1 cellular context compared by ENCODE assay signal in the genomic region with DNA sequence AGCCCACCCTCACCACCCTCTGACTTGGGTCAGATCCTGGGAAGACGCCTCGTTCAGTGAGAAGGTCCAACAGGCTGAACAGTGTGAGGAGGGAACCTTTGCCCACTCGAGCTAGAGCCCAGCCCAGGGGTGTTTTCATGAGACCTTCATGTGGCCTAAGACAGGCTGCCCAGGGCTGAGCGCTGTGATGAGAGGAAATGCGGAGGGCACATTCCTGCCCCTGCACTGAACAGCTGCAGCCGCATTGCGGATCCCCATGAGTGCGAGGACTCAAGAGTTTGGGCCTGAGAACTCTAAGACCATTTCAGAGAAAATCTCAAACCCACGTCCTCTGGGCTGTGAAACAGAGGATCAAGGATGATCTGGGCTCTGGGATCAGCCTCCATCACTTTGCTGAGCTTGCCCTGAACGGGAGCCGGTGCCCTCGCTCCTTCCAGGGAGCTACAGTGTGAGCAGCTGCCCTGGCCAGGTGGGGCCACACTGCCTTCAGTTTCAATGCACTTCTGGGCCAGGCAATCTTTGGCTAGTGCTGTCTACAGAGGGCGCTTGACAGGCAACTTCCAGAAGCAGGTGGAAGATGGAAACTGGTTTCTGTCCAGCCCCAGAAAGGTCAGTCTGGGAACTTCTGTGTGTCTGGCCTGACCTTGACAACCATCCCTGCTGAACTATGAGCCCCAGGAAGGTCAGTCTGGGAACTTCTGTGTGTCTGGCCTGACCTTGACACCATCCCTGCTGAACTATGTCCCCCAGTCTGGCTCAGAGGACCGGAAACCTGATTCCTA.
A peak's percentile ranks its signal among the peaks of the same experiment; 100 is the strongest.
TF ChIP-seq lines count a peak whose summit lies in the region.

No MANE protein-coding gene starts in this region.

TF ChIP-seq in HepG2, 621 proteins besides CTCF, POLR2A, EP300 and RAD21 (continued from another document and continues in another):
- TF ChIP-seq, protein P1, sequence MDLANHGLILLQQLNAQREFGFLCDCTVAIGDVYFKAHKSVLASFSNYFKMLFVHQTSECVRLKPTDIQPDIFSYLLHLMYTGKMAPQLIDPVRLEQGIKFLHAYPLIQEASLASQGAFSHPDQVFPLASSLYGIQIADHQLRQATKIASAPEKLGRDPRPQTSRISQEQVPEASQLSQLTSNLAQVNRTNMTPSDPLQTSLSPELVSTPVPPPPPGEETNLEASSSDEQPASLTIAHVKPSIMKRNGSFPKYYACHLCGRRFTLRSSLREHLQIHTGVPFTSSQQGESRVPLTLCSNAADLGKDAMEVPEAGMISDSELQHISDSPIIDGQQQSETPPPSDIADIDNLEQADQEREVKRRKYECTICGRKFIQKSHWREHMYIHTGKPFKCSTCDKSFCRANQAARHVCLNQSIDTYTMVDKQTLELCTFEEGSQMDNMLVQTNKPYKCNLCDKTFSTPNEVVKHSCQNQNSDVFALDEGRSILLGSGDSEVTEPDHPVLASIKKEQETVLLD (CRISPR knock-in tag; IDR thresholded peaks at IDR 0.05; ENCODE audit: low read depth): no peak
- TF ChIP-seq, protein P2, sequence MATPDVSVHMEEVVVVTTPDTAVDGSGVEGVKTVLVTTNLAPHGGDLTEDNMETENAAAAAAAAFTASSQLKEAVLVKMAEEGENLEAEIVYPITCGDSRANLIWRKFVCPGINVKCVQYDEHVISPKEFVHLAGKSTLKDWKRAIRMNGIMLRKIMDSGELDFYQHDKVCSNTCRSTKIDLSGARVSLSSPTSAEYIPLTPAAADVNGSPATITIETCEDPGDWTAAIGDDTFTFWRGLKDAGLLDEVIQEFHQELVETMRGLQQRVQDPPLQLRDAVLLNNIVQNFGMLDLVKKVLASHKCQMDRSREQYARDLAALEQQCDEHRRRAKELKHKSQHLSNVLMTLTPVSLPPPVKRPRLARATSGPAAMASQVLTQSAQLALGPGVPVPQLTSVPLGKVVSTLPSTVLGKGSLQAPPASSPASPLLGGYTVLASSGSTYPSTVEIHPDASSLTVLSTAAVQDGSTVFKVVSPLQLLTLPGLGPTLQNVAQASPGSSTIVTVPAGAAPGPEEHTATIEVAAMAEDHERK (CRISPR knock-in tag; IDR thresholded peaks at IDR 0.05; ENCODE audit: low read depth): no peak
- TF ChIP-seq, protein P3, sequence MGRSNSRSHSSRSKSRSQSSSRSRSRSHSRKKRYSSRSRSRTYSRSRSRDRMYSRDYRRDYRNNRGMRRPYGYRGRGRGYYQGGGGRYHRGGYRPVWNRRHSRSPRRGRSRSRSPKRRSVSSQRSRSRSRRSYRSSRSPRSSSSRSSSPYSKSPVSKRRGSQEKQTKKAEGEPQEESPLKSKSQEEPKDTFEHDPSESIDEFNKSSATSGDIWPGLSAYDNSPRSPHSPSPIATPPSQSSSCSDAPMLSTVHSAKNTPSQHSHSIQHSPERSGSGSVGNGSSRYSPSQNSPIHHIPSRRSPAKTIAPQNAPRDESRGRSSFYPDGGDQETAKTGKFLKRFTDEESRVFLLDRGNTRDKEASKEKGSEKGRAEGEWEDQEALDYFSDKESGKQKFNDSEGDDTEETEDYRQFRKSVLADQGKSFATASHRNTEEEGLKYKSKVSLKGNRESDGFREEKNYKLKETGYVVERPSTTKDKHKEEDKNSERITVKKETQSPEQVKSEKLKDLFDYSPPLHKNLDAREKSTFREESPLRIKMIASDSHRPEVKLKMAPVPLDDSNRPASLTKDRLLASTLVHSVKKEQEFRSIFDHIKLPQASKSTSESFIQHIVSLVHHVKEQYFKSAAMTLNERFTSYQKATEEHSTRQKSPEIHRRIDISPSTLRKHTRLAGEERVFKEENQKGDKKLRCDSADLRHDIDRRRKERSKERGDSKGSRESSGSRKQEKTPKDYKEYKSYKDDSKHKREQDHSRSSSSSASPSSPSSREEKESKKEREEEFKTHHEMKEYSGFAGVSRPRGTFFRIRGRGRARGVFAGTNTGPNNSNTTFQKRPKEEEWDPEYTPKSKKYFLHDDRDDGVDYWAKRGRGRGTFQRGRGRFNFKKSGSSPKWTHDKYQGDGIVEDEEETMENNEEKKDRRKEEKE (IDR thresholded peaks at IDR 0.05): no peak
- TF ChIP-seq ELF3 (CRISPR knock-in tag; IDR thresholded peaks at IDR 0.05) (peak; percentile 76), NAIF1 (CRISPR knock-in tag; IDR thresholded peaks at IDR 0.05; ENCODE audit: borderline replicate concordance) (no peak), ZC3H4 (CRISPR knock-in tag; IDR thresholded peaks at IDR 0.05; ENCODE audit: borderline replicate concordance) (no peak), HOXA3 (CRISPR knock-in tag; IDR thresholded peaks at IDR 0.05) (peak; percentile 72), ZNF337 (CRISPR knock-in tag; IDR thresholded peaks at IDR 0.05; ENCODE audit: borderline replicate concordance, low read depth) (no peak), PAX8 (CRISPR knock-in tag; IDR thresholded peaks at IDR 0.05; ENCODE audit: borderline replicate concordance) (no peak), MBNL3 (CRISPR knock-in tag; conservative IDR thresholded peaks at IDR 0.05) (no peak), KDM3A (CRISPR knock-in tag; IDR thresholded peaks at IDR 0.05; ENCODE audit: low read depth) (no peak), ARNTL (CRISPR knock-in tag; IDR thresholded peaks at IDR 0.05) (peak; percentile 64; the same call in 1 of the 2 replicates), REXO4 (CRISPR knock-in tag; IDR thresholded peaks at IDR 0.05; ENCODE audit: borderline replicate concordance) (no peak), CAMTA2 (CRISPR knock-in tag; IDR thresholded peaks at IDR 0.05; ENCODE audit: borderline replicate concordance) (0 out of 2 replicates have a peak, but pooled peaks have one; percentile 26), TOPORS (CRISPR knock-in tag; IDR thresholded peaks at IDR 0.05) (peak; percentile 77; the same call in 1 of the 2 replicates), CCAR2 (optimal IDR thresholded peaks at IDR 0.05; ENCODE audit: low read depth, low read length) (no peak), ZBTB20 (CRISPR knock-in tag; IDR thresholded peaks at IDR 0.05; ENCODE audit: borderline replicate concordance, low read depth) (peak; percentile 64; the same call in 1 of the 2 replicates), PAWR (CRISPR knock-in tag; IDR thresholded peaks at IDR 0.05; ENCODE audit: borderline replicate concordance) (no peak), PHF21A (CRISPR knock-in tag; IDR thresholded peaks at IDR 0.05) (peak; percentile 56; the same call in 1 of the 2 replicates)
- TF ChIP-seq, protein P4, sequence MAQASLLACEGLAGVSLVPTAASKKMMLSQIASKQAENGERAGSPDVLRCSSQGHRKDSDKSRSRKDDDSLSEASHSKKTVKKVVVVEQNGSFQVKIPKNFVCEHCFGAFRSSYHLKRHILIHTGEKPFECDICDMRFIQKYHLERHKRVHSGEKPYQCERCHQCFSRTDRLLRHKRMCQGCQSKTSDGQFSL (CRISPR knock-in tag; IDR thresholded peaks at IDR 0.05): no peak
- TF ChIP-seq, protein P5, sequence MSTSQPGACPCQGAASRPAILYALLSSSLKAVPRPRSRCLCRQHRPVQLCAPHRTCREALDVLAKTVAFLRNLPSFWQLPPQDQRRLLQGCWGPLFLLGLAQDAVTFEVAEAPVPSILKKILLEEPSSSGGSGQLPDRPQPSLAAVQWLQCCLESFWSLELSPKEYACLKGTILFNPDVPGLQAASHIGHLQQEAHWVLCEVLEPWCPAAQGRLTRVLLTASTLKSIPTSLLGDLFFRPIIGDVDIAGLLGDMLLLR (CRISPR knock-in tag; IDR thresholded peaks at IDR 0.05): peak; percentile 25; the same call in 1 of the 2 replicates
- TF ChIP-seq, protein P6, sequence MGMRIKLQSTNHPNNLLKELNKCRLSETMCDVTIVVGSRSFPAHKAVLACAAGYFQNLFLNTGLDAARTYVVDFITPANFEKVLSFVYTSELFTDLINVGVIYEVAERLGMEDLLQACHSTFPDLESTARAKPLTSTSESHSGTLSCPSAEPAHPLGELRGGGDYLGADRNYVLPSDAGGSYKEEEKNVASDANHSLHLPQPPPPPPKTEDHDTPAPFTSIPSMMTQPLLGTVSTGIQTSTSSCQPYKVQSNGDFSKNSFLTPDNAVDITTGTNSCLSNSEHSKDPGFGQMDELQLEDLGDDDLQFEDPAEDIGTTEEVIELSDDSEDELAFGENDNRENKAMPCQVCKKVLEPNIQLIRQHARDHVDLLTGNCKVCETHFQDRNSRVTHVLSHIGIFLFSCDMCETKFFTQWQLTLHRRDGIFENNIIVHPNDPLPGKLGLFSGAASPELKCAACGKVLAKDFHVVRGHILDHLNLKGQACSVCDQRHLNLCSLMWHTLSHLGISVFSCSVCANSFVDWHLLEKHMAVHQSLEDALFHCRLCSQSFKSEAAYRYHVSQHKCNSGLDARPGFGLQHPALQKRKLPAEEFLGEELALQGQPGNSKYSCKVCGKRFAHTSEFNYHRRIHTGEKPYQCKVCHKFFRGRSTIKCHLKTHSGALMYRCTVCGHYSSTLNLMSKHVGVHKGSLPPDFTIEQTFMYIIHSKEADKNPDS (CRISPR knock-in tag; IDR thresholded peaks at IDR 0.05): 0 out of 2 replicates have a peak, but pooled peaks have one; percentile 36
- TF ChIP-seq, protein P7, sequence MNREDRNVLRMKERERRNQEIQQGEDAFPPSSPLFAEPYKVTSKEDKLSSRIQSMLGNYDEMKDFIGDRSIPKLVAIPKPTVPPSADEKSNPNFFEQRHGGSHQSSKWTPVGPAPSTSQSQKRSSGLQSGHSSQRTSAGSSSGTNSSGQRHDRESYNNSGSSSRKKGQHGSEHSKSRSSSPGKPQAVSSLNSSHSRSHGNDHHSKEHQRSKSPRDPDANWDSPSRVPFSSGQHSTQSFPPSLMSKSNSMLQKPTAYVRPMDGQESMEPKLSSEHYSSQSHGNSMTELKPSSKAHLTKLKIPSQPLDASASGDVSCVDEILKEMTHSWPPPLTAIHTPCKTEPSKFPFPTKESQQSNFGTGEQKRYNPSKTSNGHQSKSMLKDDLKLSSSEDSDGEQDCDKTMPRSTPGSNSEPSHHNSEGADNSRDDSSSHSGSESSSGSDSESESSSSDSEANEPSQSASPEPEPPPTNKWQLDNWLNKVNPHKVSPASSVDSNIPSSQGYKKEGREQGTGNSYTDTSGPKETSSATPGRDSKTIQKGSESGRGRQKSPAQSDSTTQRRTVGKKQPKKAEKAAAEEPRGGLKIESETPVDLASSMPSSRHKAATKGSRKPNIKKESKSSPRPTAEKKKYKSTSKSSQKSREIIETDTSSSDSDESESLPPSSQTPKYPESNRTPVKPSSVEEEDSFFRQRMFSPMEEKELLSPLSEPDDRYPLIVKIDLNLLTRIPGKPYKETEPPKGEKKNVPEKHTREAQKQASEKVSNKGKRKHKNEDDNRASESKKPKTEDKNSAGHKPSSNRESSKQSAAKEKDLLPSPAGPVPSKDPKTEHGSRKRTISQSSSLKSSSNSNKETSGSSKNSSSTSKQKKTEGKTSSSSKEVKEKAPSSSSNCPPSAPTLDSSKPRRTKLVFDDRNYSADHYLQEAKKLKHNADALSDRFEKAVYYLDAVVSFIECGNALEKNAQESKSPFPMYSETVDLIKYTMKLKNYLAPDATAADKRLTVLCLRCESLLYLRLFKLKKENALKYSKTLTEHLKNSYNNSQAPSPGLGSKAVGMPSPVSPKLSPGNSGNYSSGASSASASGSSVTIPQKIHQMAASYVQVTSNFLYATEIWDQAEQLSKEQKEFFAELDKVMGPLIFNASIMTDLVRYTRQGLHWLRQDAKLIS (CRISPR knock-in tag; IDR thresholded peaks at IDR 0.05): no peak
- TF ChIP-seq, protein P8, sequence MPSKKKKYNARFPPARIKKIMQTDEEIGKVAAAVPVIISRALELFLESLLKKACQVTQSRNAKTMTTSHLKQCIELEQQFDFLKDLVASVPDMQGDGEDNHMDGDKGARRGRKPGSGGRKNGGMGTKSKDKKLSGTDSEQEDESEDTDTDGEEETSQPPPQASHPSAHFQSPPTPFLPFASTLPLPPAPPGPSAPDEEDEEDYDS (CRISPR knock-in tag; IDR thresholded peaks at IDR 0.05): peak; percentile 29; the same call in 1 of the 2 replicates
- TF ChIP-seq, protein P9, sequence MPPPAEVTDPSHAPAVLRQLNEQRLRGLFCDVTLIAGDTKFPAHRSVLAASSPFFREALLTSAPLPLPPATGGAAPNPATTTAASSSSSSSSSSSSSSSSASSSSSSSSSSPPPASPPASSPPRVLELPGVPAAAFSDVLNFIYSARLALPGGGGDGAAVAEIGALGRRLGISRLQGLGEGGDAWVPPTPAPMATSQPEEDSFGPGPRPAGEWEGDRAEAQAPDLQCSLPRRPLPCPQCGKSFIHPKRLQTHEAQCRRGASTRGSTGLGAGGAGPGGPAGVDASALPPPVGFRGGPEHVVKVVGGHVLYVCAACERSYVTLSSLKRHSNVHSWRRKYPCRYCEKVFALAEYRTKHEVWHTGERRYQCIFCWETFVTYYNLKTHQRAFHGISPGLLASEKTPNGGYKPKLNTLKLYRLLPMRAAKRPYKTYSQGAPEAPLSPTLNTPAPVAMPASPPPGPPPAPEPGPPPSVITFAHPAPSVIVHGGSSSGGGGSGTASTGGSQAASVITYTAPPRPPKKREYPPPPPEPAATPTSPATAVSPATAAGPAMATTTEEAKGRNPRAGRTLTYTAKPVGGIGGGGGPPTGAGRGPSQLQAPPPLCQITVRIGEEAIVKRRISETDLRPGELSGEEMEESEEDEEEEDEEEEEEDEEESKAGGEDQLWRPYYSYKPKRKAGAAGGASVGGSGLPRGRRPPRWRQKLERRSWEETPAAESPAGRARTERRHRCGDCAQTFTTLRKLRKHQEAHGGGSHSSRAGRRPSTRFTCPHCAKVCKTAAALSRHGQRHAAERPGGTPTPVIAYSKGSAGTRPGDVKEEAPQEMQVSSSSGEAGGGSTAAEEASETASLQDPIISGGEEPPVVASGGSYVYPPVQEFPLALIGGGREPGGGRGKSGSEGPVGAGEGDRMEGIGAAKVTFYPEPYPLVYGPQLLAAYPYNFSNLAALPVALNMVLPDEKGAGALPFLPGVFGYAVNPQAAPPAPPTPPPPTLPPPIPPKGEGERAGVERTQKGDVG (CRISPR knock-in tag; IDR thresholded peaks at IDR 0.05; ENCODE audit: borderline replicate concordance): 0 out of 2 replicates have a peak, but pooled peaks have one; percentile 37
- TF ChIP-seq, protein P10, sequence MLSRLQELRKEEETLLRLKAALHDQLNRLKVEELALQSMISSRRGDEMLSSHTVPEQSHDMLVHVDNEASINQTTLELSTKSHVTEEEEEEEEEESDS (CRISPR knock-in tag; IDR thresholded peaks at IDR 0.05; ENCODE audit: borderline replicate concordance): no peak
- TF ChIP-seq, protein P11, sequence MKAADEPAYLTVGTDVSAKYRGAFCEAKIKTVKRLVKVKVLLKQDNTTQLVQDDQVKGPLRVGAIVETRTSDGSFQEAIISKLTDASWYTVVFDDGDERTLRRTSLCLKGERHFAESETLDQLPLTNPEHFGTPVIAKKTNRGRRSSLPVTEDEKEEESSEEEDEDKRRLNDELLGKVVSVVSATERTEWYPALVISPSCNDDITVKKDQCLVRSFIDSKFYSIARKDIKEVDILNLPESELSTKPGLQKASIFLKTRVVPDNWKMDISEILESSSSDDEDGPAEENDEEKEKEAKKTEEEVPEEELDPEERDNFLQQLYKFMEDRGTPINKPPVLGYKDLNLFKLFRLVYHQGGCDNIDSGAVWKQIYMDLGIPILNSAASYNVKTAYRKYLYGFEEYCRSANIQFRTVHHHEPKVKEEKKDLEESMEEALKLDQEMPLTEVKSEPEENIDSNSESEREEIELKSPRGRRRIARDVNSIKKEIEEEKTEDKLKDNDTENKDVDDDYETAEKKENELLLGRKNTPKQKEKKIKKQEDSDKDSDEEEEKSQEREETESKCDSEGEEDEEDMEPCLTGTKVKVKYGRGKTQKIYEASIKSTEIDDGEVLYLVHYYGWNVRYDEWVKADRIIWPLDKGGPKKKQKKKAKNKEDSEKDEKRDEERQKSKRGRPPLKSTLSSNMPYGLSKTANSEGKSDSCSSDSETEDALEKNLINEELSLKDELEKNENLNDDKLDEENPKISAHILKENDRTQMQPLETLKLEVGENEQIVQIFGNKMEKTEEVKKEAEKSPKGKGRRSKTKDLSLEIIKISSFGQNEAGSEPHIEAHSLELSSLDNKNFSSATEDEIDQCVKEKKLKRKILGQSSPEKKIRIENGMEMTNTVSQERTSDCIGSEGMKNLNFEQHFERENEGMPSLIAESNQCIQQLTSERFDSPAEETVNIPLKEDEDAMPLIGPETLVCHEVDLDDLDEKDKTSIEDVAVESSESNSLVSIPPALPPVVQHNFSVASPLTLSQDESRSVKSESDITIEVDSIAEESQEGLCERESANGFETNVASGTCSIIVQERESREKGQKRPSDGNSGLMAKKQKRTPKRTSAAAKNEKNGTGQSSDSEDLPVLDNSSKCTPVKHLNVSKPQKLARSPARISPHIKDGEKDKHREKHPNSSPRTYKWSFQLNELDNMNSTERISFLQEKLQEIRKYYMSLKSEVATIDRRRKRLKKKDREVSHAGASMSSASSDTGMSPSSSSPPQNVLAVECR (CRISPR knock-in tag; IDR thresholded peaks at IDR 0.05; ENCODE audit: borderline replicate concordance): peak; percentile 82; the same call in 1 of the 2 replicates
